Comparison of ENCODE assay signal across 1 cellular context in genomic region chr5:138102454-138103320, GRCh38.
TF ChIP-seq lines count a peak whose summit lies in the region.

No MANE protein-coding gene starts in this region.

TF ChIP-seq in HepG2, 621 proteins besides CTCF, POLR2A, EP300 and RAD21:
- TF ChIP-seq ZNF770 (CRISPR knock-in tag; IDR thresholded peaks at IDR 0.05) (peak; percentile 39; the same call in 1 of the 2 replicates), CENPBD1 (CRISPR knock-in tag; IDR thresholded peaks at IDR 0.05; ENCODE audit: borderline replicate concordance, low read depth) (no peak)
